ENCODE assay signal across 1 cellular context in the genomic region with DNA sequence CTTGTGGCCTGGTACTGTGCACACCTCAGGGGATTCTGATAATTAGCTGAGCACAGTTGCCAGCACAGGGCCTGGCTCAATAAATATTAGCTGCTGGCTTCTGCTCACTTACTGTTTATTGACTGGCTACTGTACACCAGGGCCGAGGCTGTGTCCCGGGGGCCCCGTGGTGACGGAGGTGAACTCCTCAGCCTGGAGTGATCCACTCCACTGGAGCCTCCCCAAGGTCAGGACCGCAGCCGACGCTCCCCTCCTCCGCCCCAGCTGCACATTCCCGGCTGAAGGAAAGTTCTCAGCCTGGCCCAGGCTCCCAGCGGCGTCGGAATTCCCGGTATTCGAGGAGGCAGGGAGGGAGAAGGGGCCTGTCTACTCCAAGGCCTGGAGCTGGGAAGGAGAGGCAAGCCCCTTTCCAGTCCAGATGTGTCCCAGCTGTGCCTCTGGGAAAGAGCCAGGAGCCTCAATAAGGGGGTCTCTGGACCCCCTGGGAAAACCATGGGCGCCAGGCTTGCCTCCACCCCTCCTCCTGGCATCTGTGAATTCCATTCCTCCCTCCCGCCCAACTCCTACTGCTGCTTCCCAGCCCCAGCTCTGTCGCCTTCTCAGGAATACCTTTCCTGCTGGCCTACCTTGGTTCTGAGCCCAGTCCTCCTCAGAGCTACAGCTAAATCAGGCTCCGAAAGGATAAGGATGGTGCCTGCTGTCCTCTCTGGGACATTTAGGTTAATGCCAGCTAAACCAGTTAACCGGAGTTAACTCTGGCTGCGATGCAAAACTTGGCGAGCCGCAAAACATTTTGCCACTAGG.
A peak's percentile ranks its signal among the peaks of the same experiment; 100 is the strongest.
TF ChIP-seq lines count a peak whose summit lies in the region.

No MANE protein-coding gene starts in this region.

TF ChIP-seq in HEK293, 187 proteins besides CTCF, POLR2A, EP300 and RAD21 (continued from another document and continues in another):
- TF ChIP-seq KLF10 (tag by site-specific recombination; IDR thresholded peaks at IDR 0.05): peak; percentile 64; the same call in 1 of the 2 replicates
- TF ChIP-seq RBAK (tag by site-specific recombination; IDR thresholded peaks at IDR 0.05): no peak
- TF ChIP-seq ZNF366 (tag by site-specific recombination; conservative IDR thresholded peaks at IDR 0.05): 0 out of 2 replicates have a peak, but pooled peaks have one; percentile 32
- peak; percentile 27; the same call in 1 of the 2 replicates for TF ChIP-seq INSM2 (tag by site-specific recombination; IDR thresholded peaks at IDR 0.05)
- no peak for TF ChIP-seq ZNF133 (tag by site-specific recombination; IDR thresholded peaks at IDR 0.05)
- TF ChIP-seq ZNF664 (tag by site-specific recombination; IDR thresholded peaks at IDR 0.05): peak; percentile 68
- TF ChIP-seq PRDM1 (tag by site-specific recombination; IDR thresholded peaks at IDR 0.05): peak; percentile 90
- peak; percentile 57 for TF ChIP-seq GLIS2 (tag by site-specific recombination; IDR thresholded peaks at IDR 0.05)
- no peak; the same call in 1 of the 2 replicates for TF ChIP-seq REST (tag by site-specific recombination; IDR thresholded peaks at IDR 0.05)
- peak; percentile 83 for TF ChIP-seq GLIS1 (tag by site-specific recombination; IDR thresholded peaks at IDR 0.05)
- TF ChIP-seq, protein P1, sequence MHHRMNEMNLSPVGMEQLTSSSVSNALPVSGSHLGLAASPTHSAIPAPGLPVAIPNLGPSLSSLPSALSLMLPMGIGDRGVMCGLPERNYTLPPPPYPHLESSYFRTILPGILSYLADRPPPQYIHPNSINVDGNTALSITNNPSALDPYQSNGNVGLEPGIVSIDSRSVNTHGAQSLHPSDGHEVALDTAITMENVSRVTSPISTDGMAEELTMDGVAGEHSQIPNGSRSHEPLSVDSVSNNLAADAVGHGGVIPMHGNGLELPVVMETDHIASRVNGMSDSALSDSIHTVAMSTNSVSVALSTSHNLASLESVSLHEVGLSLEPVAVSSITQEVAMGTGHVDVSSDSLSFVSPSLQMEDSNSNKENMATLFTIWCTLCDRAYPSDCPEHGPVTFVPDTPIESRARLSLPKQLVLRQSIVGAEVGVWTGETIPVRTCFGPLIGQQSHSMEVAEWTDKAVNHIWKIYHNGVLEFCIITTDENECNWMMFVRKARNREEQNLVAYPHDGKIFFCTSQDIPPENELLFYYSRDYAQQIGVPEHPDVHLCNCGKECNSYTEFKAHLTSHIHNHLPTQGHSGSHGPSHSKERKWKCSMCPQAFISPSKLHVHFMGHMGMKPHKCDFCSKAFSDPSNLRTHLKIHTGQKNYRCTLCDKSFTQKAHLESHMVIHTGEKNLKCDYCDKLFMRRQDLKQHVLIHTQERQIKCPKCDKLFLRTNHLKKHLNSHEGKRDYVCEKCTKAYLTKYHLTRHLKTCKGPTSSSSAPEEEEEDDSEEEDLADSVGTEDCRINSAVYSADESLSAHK (tag by site-specific recombination; IDR thresholded peaks at IDR 0.05): no peak
- TF ChIP-seq ZNF621 (tag by site-specific recombination; IDR thresholded peaks at IDR 0.05): no peak
- TF ChIP-seq, protein P2, sequence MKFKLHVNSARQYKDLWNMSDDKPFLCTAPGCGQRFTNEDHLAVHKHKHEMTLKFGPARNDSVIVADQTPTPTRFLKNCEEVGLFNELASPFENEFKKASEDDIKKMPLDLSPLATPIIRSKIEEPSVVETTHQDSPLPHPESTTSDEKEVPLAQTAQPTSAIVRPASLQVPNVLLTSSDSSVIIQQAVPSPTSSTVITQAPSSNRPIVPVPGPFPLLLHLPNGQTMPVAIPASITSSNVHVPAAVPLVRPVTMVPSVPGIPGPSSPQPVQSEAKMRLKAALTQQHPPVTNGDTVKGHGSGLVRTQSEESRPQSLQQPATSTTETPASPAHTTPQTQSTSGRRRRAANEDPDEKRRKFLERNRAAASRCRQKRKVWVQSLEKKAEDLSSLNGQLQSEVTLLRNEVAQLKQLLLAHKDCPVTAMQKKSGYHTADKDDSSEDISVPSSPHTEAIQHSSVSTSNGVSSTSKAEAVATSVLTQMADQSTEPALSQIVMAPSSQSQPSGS (tag by site-specific recombination; IDR thresholded peaks at IDR 0.05; ENCODE audit: low read depth): no peak
- TF ChIP-seq, protein P3, sequence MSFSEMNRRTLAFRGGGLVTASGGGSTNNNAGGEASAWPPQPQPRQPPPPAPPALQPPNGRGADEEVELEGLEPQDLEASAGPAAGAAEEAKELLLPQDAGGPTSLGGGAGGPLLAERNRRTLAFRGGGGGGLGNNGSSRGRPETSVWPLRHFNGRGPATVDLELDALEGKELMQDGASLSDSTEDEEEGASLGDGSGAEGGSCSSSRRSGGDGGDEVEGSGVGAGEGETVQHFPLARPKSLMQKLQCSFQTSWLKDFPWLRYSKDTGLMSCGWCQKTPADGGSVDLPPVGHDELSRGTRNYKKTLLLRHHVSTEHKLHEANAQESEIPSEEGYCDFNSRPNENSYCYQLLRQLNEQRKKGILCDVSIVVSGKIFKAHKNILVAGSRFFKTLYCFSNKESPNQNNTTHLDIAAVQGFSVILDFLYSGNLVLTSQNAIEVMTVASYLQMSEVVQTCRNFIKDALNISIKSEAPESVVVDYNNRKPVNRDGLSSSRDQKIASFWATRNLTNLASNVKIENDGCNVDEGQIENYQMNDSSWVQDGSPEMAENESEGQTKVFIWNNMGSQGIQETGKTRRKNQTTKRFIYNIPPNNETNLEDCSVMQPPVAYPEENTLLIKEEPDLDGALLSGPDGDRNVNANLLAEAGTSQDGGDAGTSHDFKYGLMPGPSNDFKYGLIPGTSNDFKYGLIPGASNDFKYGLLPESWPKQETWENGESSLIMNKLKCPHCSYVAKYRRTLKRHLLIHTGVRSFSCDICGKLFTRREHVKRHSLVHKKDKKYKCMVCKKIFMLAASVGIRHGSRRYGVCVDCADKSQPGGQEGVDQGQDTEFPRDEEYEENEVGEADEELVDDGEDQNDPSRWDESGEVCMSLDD (tag by site-specific recombination; IDR thresholded peaks at IDR 0.05): no peak
- no peak for TF ChIP-seq ZBTB1 (tag by site-specific recombination; IDR thresholded peaks at IDR 0.05)
- TF ChIP-seq ZBTB21 (tag by site-specific recombination; IDR thresholded peaks at IDR 0.05): 0 out of 2 replicates have a peak, but pooled peaks have one; percentile 16
- TF ChIP-seq ZSCAN30 (tag by site-specific recombination; IDR thresholded peaks at IDR 0.05): peak; percentile 18; the same call in 1 of the 2 replicates
- TF ChIP-seq ZNF510 (tag by site-specific recombination; IDR thresholded peaks at IDR 0.05; ENCODE audit: insufficient replicate concordance): no peak
- TF ChIP-seq, protein P4, sequence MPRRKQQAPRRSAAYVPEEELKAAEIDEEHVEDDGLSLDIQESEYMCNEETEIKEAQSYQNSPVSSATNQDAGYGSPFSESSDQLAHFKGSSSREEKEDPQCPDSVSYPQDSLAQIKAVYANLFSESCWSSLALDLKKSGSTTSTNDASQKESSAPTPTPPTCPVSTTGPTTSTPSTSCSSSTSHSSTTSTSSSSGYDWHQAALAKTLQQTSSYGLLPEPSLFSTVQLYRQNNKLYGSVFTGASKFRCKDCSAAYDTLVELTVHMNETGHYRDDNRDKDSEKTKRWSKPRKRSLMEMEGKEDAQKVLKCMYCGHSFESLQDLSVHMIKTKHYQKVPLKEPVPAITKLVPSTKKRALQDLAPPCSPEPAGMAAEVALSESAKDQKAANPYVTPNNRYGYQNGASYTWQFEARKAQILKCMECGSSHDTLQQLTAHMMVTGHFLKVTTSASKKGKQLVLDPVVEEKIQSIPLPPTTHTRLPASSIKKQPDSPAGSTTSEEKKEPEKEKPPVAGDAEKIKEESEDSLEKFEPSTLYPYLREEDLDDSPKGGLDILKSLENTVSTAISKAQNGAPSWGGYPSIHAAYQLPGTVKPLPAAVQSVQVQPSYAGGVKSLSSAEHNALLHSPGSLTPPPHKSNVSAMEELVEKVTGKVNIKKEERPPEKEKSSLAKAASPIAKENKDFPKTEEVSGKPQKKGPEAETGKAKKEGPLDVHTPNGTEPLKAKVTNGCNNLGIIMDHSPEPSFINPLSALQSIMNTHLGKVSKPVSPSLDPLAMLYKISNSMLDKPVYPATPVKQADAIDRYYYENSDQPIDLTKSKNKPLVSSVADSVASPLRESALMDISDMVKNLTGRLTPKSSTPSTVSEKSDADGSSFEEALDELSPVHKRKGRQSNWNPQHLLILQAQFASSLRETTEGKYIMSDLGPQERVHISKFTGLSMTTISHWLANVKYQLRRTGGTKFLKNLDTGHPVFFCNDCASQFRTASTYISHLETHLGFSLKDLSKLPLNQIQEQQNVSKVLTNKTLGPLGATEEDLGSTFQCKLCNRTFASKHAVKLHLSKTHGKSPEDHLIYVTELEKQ (tag by site-specific recombination; IDR thresholded peaks at IDR 0.05; ENCODE audit: borderline replicate concordance): no peak
- TF ChIP-seq ZFHX2 (tag by site-specific recombination; conservative IDR thresholded peaks at IDR 0.05): 0 out of 2 replicates have a peak, but pooled peaks have one; percentile 38
- TF ChIP-seq ZBTB17 (tag by site-specific recombination; IDR thresholded peaks at IDR 0.05): peak; percentile 21; the same call in 1 of the 2 replicates
- TF ChIP-seq, protein P5, sequence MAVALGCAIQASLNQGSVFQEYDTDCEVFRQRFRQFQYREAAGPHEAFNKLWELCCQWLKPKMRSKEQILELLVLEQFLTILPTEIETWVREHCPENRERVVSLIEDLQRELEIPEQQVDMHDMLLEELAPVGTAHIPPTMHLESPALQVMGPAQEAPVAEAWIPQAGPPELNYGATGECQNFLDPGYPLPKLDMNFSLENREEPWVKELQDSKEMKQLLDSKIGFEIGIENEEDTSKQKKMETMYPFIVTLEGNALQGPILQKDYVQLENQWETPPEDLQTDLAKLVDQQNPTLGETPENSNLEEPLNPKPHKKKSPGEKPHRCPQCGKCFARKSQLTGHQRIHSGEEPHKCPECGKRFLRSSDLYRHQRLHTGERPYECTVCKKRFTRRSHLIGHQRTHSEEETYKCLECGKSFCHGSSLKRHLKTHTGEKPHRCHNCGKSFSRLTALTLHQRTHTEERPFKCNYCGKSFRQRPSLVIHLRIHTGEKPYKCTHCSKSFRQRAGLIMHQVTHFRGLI (tag by site-specific recombination; IDR thresholded peaks at IDR 0.05): no peak
- TF ChIP-seq ZNF138 (tag by site-specific recombination; IDR thresholded peaks at IDR 0.05; ENCODE audit: borderline replicate concordance): no peak
- no peak for TF ChIP-seq HOXD13 (CRISPR knock-in tag; IDR thresholded peaks at IDR 0.05; ENCODE audit: borderline replicate concordance)
- TF ChIP-seq KLF9 (tag by site-specific recombination; IDR thresholded peaks at IDR 0.05; ENCODE audit: low read depth): no peak
- TF ChIP-seq ZFP3 (tag by site-specific recombination; IDR thresholded peaks at IDR 0.05; ENCODE audit: low read depth): peak; percentile 75
- peak; percentile 40 for TF ChIP-seq ZNF629 (tag by site-specific recombination; IDR thresholded peaks at IDR 0.05)
- peak; percentile 39 for TF ChIP-seq ZNF501 (tag by site-specific recombination; IDR thresholded peaks at IDR 0.05)
- TF ChIP-seq ZNF23 (tag by site-specific recombination; IDR thresholded peaks at IDR 0.05; ENCODE audit: borderline replicate concordance): no peak
- TF ChIP-seq ZNF600 (tag by site-specific recombination; IDR thresholded peaks at IDR 0.05): peak; percentile 82
- TF ChIP-seq ZNF16 (tag by site-specific recombination; IDR thresholded peaks at IDR 0.05; ENCODE audit: low read depth): no peak
- TF ChIP-seq, protein P6, sequence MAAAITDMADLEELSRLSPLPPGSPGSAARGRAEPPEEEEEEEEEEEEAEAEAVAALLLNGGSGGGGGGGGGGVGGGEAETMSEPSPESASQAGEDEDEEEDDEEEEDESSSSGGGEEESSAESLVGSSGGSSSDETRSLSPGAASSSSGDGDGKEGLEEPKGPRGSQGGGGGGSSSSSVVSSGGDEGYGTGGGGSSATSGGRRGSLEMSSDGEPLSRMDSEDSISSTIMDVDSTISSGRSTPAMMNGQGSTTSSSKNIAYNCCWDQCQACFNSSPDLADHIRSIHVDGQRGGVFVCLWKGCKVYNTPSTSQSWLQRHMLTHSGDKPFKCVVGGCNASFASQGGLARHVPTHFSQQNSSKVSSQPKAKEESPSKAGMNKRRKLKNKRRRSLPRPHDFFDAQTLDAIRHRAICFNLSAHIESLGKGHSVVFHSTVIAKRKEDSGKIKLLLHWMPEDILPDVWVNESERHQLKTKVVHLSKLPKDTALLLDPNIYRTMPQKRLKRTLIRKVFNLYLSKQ (tag by site-specific recombination; IDR thresholded peaks at IDR 0.05; ENCODE audit: borderline replicate concordance): no peak
- no peak for TF ChIP-seq ZNF549 (tag by site-specific recombination; IDR thresholded peaks at IDR 0.05)
- TF ChIP-seq ZNF677 (tag by site-specific recombination; IDR thresholded peaks at IDR 0.05): 0 out of 2 replicates have a peak, but pooled peaks have one; percentile 1
- peak; percentile 78 for TF ChIP-seq ZBTB20 (tag by site-specific recombination; IDR thresholded peaks at IDR 0.05)
- peak; percentile 40; the same call in 1 of the 2 replicates for TF ChIP-seq ZNF335 (tag by site-specific recombination; conservative IDR thresholded peaks at IDR 0.05)
